ENCODE assay signal across 26 cellular contexts in the genomic region with DNA sequence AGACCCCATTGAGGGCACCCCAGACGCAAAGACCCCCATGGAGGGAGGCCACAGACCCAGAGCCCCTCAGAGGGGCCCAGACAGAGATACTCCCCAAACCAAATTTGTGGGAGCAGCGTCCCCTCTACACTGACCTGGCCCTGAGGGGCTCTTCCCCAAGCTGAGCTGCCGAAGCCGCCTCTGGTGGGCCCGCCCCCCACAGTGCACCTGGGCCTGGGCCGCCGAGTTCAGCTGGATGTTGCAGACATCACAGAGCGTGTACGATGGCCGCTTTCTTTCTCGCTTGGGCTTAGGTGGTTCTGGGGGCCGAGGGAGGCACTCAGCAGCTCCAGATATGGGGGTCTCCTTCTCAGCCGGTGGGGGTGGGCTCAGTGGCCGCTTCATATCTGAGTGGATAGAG. TPM values are rescaled to one million over a fixed set of nuclear protein-coding genes. Genes with fewer than 3 reads are reported as not detected.
"Had no signal": no experiment of that assay in that cellular context is flagged by ENCODE, and none has a peak within 500 bp of the region (broad histone marks: within the 10 kb centered on the region; RNA-seq: fewer than 3 reads in every experiment).

No MANE protein-coding gene starts in this region.

- H3K4me3 ChIP-seq: colonic mucosa, hepatocyte, left ventricle myocardium inferior, lower lobe of right lung, prostate gland, right lobe of liver, spleen, suprapubic skin, tibial artery, upper lobe of left lung, uterus had no signal

- ATAC-seq: left cardiac atrium, lower lobe of right lung, natural killer cell, right lobe of liver had no signal

- H3K27ac ChIP-seq: colonic mucosa, hepatocyte, parathyroid adenoma, prostate gland, right lobe of liver, suprapubic skin, tibial artery, uterus had no signal

- H2AFZ ChIP-seq: hepatocyte, parathyroid adenoma had no signal

- H3K9ac ChIP-seq: parathyroid adenoma had no signal

- H3K36me3 Mint-ChIP-seq: memory B cell, mesothelial cell of epicardium, natural killer cell had no signal

- H3K4me2 ChIP-seq: hepatocyte had no signal

- H3K9me3 ChIP-seq: colonic mucosa, left ventricle myocardium inferior, lower lobe of right lung, prostate gland, right lobe of liver, spleen, suprapubic skin, tibial artery, upper lobe of left lung, uterus had no signal

- H3K4me1 ChIP-seq: colonic mucosa, parathyroid adenoma, prostate gland, right lobe of liver, tibial artery, uterus had no signal

- H3K4me3 Mint-ChIP-seq: memory B cell, mesothelial cell of epicardium, natural killer cell, neural crest cell had no signal

- H3K27ac Mint-ChIP-seq: mesothelial cell of epicardium, natural killer cell had no signal

- H3K79me2 ChIP-seq: hepatocyte, parathyroid adenoma had no signal

- H3K27me3 ChIP-seq: colonic mucosa, hepatocyte, right lobe of liver, suprapubic skin, upper lobe of left lung, uterus had no signal

- H3K36me3 ChIP-seq: colonic mucosa, left ventricle myocardium inferior, lower lobe of right lung, prostate gland, right lobe of liver, spleen, suprapubic skin, tibial artery, upper lobe of left lung, uterus had no signal

- H3K9me3 Mint-ChIP-seq: memory B cell, mesothelial cell of epicardium, natural killer cell, neural crest cell had no signal

- DNase-seq: colonic mucosa; effector CD4-positive, alpha-beta T cell; foreskin melanocyte; head of caudate nucleus; kidney; left cardiac atrium; left ventricle myocardium inferior; lower lobe of right lung; natural killer cell; occipital lobe; right lobe of liver; spleen; stimulated activated CD4-positive, alpha-beta T cell treated with anti-CD3 and anti-CD28 coated beads, Interleukin-15, amount 100 ng/mL, for 24 hours; stimulated activated CD4-positive, alpha-beta T cell treated with anti-CD3 and anti-CD28 coated beads, Interleukin-1b, Interleukin-23, amount 100 ng/mL, for 48 hours; stimulated activated CD4-positive, alpha-beta T cell treated with anti-CD3 and anti-CD28 coated beads, Interleukin-4, amount 100 ng/mL, for 24 hours; stimulated activated naive CD4-positive, alpha-beta T cell; tibial artery; upper lobe of left lung; uterus had no signal

RNA-seq across cellular contexts. Expression of a gene that starts 49.8 kb away (rescaled TPM):
- total RNA-seq: neural crest cell had no signal
